In genomic region chr16:29114476-29115012, GRCh38 we compare ENCODE assay signal across 11 cellular contexts.
A peak's percentile ranks its signal among the peaks of the same experiment; 100 is the strongest.
DNase-seq lines count a peak whose midpoint lies in the region; ATAC-seq and TF ChIP-seq lines count a peak whose summit lies in the region.
"Had no signal": no experiment of that assay in that cellular context is flagged by ENCODE, and none has a peak within 500 bp of the region (broad histone marks: within the 10 kb centered on the region; RNA-seq: fewer than 3 reads in every experiment).

No MANE protein-coding gene starts in this region.

- H4K8ac ChIP-seq in mesenchymal stem cell (ENCODE audit: low read length) = peak overlapping the region; percentile 90

- H3K4me1 ChIP-seq in mesenchymal stem cell (ENCODE audit: control insufficient read depth, insufficient read depth, low read depth, low read length) (peaks cover 7% of the 10 kb centered on the region), left ventricle myocardium inferior (peaks cover 25% of the 10 kb centered on the region)

- no peak overlapping the region for H2AFZ ChIP-seq in mesenchymal stem cell (ENCODE audit: low read depth, low read length)

- H3K23ac ChIP-seq in mesenchymal stem cell (ENCODE audit: low read length in 2 of 2) = no peak overlapping the region

- peaks cover 68% of the 10 kb centered on the region for H3K4me1 Mint-ChIP-seq in activated CD4-positive, alpha-beta memory T cell treated with anti-CD3 and anti-CD28 coated beads, Interleukin-2, amount 10 ng/mL, durations not matched to agents 7 days and 5 days
- peaks cover 60% of the 10 kb centered on the region for H3K4me1 Mint-ChIP-seq in activated CD4-positive, alpha-beta memory T cell treated with anti-CD3 and anti-CD28 coated beads for 36 hours (ENCODE audit: low read depth)
- peaks cover 60% of the 10 kb centered on the region for H3K4me1 Mint-ChIP-seq in activated naive CD8-positive, alpha-beta T cell treated with anti-CD3 and anti-CD28 coated beads, Interleukin-2, amount 50 U/mL, for 24 hours
- H3K4me1 Mint-ChIP-seq in stimulated activated naive B cell treated with anti-CD40 and anti-IgM and Interleukin-4, amounts not matched to agents 10 μg/mL and 1 μg/mL and 100 μg/mL, for 72 hours = peaks cover 18 to 30% of the 10 kb centered on the region in 2 donors

- H3K27me3 ChIP-seq in mesenchymal stem cell (ENCODE audit: control insufficient read depth in 1 of 2, insufficient read depth in 1 of 2, low read length in 2 of 2) (peaks cover 0 to 6% of the 10 kb centered on the region in 2 experiments), left ventricle myocardium inferior (ENCODE audit: low read depth) (no peaks in the 10 kb centered on the region)
- H3K27me3 ChIP-seq: transverse colon had no signal

- H3K27ac ChIP-seq in mesenchymal stem cell (ENCODE audit: low read length, poor library complexity, severe bottlenecking) (no peak overlapping the region), left ventricle myocardium inferior (replicated peaks) (no peak overlapping the region)

- H2AK5ac ChIP-seq in mesenchymal stem cell (ENCODE audit: low read length, severe bottlenecking) = no peak overlapping the region

- peak overlapping the region; percentile 96 for H4K91ac ChIP-seq in mesenchymal stem cell (ENCODE audit: low read length)

- peak overlapping the region; percentile 37 to 63 for H3K18ac ChIP-seq in mesenchymal stem cell (ENCODE audit: low read depth in 1 of 2, low read length in 2 of 2)

- H3K4me3 ChIP-seq in mesenchymal stem cell (ENCODE audit: insufficient read depth in 1 of 2, low read depth in 1 of 2, low read length in 2 of 2) = no peak overlapping the region
- no peak overlapping the region for H3K4me3 ChIP-seq in left ventricle myocardium inferior
- H3K4me3 ChIP-seq: transverse colon had no signal

- peak overlapping the region; percentile 40 for H3K27ac Mint-ChIP-seq in activated CD4-positive, alpha-beta memory T cell treated with anti-CD3 and anti-CD28 coated beads, Interleukin-2, amount 10 ng/mL, durations not matched to agents 7 days and 5 days
- no peak overlapping the region for H3K27ac Mint-ChIP-seq in activated CD4-positive, alpha-beta memory T cell treated with anti-CD3 and anti-CD28 coated beads for 36 hours
- H3K27ac Mint-ChIP-seq in activated naive CD8-positive, alpha-beta T cell treated with anti-CD3 and anti-CD28 coated beads, Interleukin-2, amount 50 U/mL, for 24 hours = peak overlapping the region; percentile 83
- H3K27ac Mint-ChIP-seq in stimulated activated naive B cell treated with anti-CD40 and anti-IgM and Interleukin-4, amounts not matched to agents 10 μg/mL and 1 μg/mL and 100 μg/mL, for 72 hours = peak overlapping the region; percentile 92

- H3K9me3 ChIP-seq in mesenchymal stem cell (ENCODE audit: control insufficient read depth, low read length) = no peaks in the 10 kb centered on the region
- no peaks in the 10 kb centered on the region for H3K9me3 ChIP-seq in left ventricle myocardium inferior (replicated peaks)
- H3K9me3 ChIP-seq: transverse colon had no signal

- no peak overlapping the region for H3K4me3 Mint-ChIP-seq in activated CD4-positive, alpha-beta memory T cell treated with anti-CD3 and anti-CD28 coated beads, Interleukin-2, amount 10 ng/mL, durations not matched to agents 7 days and 5 days
- H3K4me3 Mint-ChIP-seq in activated CD4-positive, alpha-beta memory T cell treated with anti-CD3 and anti-CD28 coated beads for 36 hours = no peak overlapping the region
- no peak overlapping the region for H3K4me3 Mint-ChIP-seq in activated naive CD8-positive, alpha-beta T cell treated with anti-CD3 and anti-CD28 coated beads, Interleukin-2, amount 50 U/mL, for 24 hours
- H3K4me3 Mint-ChIP-seq in stimulated activated naive B cell treated with anti-CD40 and anti-IgM and Interleukin-4, amounts not matched to agents 10 μg/mL and 1 μg/mL and 100 μg/mL, for 72 hours = peak overlapping the region in 1 of 2 donors; percentile 36
- H3K4me3 Mint-ChIP-seq: activated T-cell treated with anti-CD3 and anti-CD28 coated beads, Interleukin-2, amount 50 U/mL, for 4 hours had no signal

- no peaks in the 10 kb centered on the region for H3K27me3 Mint-ChIP-seq in activated CD4-positive, alpha-beta memory T cell treated with anti-CD3 and anti-CD28 coated beads, Interleukin-2, amount 10 ng/mL, durations not matched to agents 7 days and 5 days
- no peaks in the 10 kb centered on the region for H3K27me3 Mint-ChIP-seq in activated CD4-positive, alpha-beta memory T cell treated with anti-CD3 and anti-CD28 coated beads for 36 hours
- H3K27me3 Mint-ChIP-seq in activated naive CD8-positive, alpha-beta T cell treated with anti-CD3 and anti-CD28 coated beads, Interleukin-2, amount 50 U/mL, for 24 hours = no peaks in the 10 kb centered on the region
- H3K27me3 Mint-ChIP-seq in stimulated activated naive B cell treated with anti-CD40 and anti-IgM and Interleukin-4, amounts not matched to agents 10 μg/mL and 1 μg/mL and 100 μg/mL, for 72 hours = no peaks in the 10 kb centered on the region

- intact Hi-C loops in activated CD4-positive, alpha-beta memory T cell treated with anti-CD3 and anti-CD28 coated beads for 36 hours (cut with micrococcal nuclease) = no loop called here
- intact Hi-C loops in left ventricle myocardium inferior (cut with micrococcal nuclease) = no loop called here

- no peak overlapping the region for H2BK15ac ChIP-seq in mesenchymal stem cell (ENCODE audit: low read depth, poor library complexity, severe bottlenecking)

- H3K36me3 ChIP-seq in mesenchymal stem cell (ENCODE audit: control insufficient read depth in 1 of 2, insufficient read depth in 2 of 2, low read depth in 1 of 2, low read length in 2 of 2) (peaks cover 0 to 9% of the 10 kb centered on the region in 2 experiments), left ventricle myocardium inferior (no peaks in the 10 kb centered on the region)
- H3K36me3 ChIP-seq: transverse colon had no signal

- WGBS in mesenchymal stem cell = 91% methylated on average over 8 of the region's 8 CpGs

- H3K36me3 Mint-ChIP-seq in activated CD4-positive, alpha-beta memory T cell treated with anti-CD3 and anti-CD28 coated beads, Interleukin-2, amount 10 ng/mL, durations not matched to agents 7 days and 5 days (ENCODE audit: low read depth) = peaks cover 60% of the 10 kb centered on the region
- H3K36me3 Mint-ChIP-seq in activated CD4-positive, alpha-beta memory T cell treated with anti-CD3 and anti-CD28 coated beads for 36 hours = peaks cover 60% of the 10 kb centered on the region
- H3K36me3 Mint-ChIP-seq in activated naive CD8-positive, alpha-beta T cell treated with anti-CD3 and anti-CD28 coated beads, Interleukin-2, amount 50 U/mL, for 24 hours (ENCODE audit: low read depth) = peaks cover 46% of the 10 kb centered on the region
- H3K36me3 Mint-ChIP-seq in stimulated activated naive B cell treated with anti-CD40 and anti-IgM and Interleukin-4, amounts not matched to agents 10 μg/mL and 1 μg/mL and 100 μg/mL, for 72 hours = peaks cover 40 to 70% of the 10 kb centered on the region in 2 donors

- CTCF ChIA-PET in activated CD4-positive, alpha-beta memory T cell treated with anti-CD3 and anti-CD28 coated beads, Interleukin-2, amount 10 ng/mL, durations not matched to agents 7 days and 5 days (lab: Charles Lee) = no interaction called here
- CTCF ChIA-PET in activated CD4-positive, alpha-beta memory T cell treated with anti-CD3 and anti-CD28 coated beads for 36 hours (lab: Charles Lee) = no interaction called here

- peak overlapping the region in 1 of 2 experiments; percentile 66 for H2BK12ac ChIP-seq in mesenchymal stem cell (ENCODE audit: low read length in 2 of 2)

- no peak for DNase-seq in activated CD4-positive, alpha-beta memory T cell treated with anti-CD3 and anti-CD28 coated beads, Interleukin-2, amount 10 ng/mL, durations not matched to agents 7 days and 5 days
- DNase-seq in activated CD4-positive, alpha-beta memory T cell treated with anti-CD3 and anti-CD28 coated beads for 36 hours = no peak
- DNase-seq in activated naive CD8-positive, alpha-beta T cell treated with anti-CD3 and anti-CD28 coated beads, Interleukin-2, amount 50 U/mL, for 24 hours = no peak
- DNase-seq in mesenchymal stem cell (no peak), left ventricle myocardium inferior (no peak)
- DNase-seq in stimulated activated naive B cell treated with anti-CD40 and anti-IgM and Interleukin-4, amounts not matched to agents 10 μg/mL and 1 μg/mL and 100 μg/mL, for 72 hours = no peak
- DNase-seq: activated T-cell treated with anti-CD3 and anti-CD28 coated beads, Interleukin-2, amount 50 U/mL, for 4 hours; NCI-H1048 had no signal

- peak overlapping the region; percentile 37 for H2BK120ac ChIP-seq in mesenchymal stem cell (ENCODE audit: low read depth, low read length)

- H2BK5ac ChIP-seq in mesenchymal stem cell (ENCODE audit: low read depth, low read length, poor library complexity, severe bottlenecking) = no peak overlapping the region

- ATAC-seq in activated naive CD8-positive, alpha-beta T cell treated with anti-CD3 and anti-CD28 coated beads, Interleukin-2, amount 50 U/mL, for 24 hours = no peak
- no peak for ATAC-seq in stimulated activated naive B cell treated with anti-CD40 and anti-IgM and Interleukin-4, amounts not matched to agents 10 μg/mL and 1 μg/mL and 100 μg/mL, for 72 hours (replicated peaks)
- ATAC-seq in HG02588 (IDR thresholded peaks at IDR 0.05; ENCODE audit: unreplicated experiment) = no peak
- no peak for ATAC-seq in HG02840 (IDR thresholded peaks at IDR 0.05; ENCODE audit: low FRiP score, unreplicated experiment)

- no peak overlapping the region for H3K14ac ChIP-seq in mesenchymal stem cell (ENCODE audit: low read length in 2 of 2)

- H3K9ac ChIP-seq in mesenchymal stem cell (ENCODE audit: low read length) = peak overlapping the region; percentile 83

- peak overlapping the region in 1 of 2 experiments; percentile 80 for H3K4ac ChIP-seq in mesenchymal stem cell (ENCODE audit: low read depth in 1 of 2, low read length in 2 of 2)

- H3K4me2 ChIP-seq in mesenchymal stem cell (ENCODE audit: low read length, poor library complexity, severe bottlenecking) = no peak overlapping the region

- POLR2A ChIA-PET in activated CD4-positive, alpha-beta memory T cell treated with anti-CD3 and anti-CD28 coated beads, Interleukin-2, amount 10 ng/mL, durations not matched to agents 7 days and 5 days (lab: Charles Lee) = no interaction called here
- POLR2A ChIA-PET in activated CD4-positive, alpha-beta memory T cell treated with anti-CD3 and anti-CD28 coated beads for 36 hours (lab: Charles Lee) = no interaction called here

- TF ChIP-seq CTCF in left ventricle myocardium inferior (IDR thresholded peaks at IDR 0.05; ENCODE audit: borderline replicate concordance) = no peak

- no peaks in the 10 kb centered on the region for H3K9me3 Mint-ChIP-seq in activated CD4-positive, alpha-beta memory T cell treated with anti-CD3 and anti-CD28 coated beads, Interleukin-2, amount 10 ng/mL, durations not matched to agents 7 days and 5 days
- H3K9me3 Mint-ChIP-seq in activated CD4-positive, alpha-beta memory T cell treated with anti-CD3 and anti-CD28 coated beads for 36 hours = no peaks in the 10 kb centered on the region
- no peaks in the 10 kb centered on the region for H3K9me3 Mint-ChIP-seq in activated naive CD8-positive, alpha-beta T cell treated with anti-CD3 and anti-CD28 coated beads, Interleukin-2, amount 50 U/mL, for 24 hours
- H3K9me3 Mint-ChIP-seq in stimulated activated naive B cell treated with anti-CD40 and anti-IgM and Interleukin-4, amounts not matched to agents 10 μg/mL and 1 μg/mL and 100 μg/mL, for 72 hours = no peaks in the 10 kb centered on the region
- H3K9me3 Mint-ChIP-seq: activated T-cell treated with anti-CD3 and anti-CD28 coated beads, Interleukin-2, amount 50 U/mL, for 4 hours had no signal

- H3K79me1 ChIP-seq in mesenchymal stem cell (replicated peaks; ENCODE audit: low read length, poor library complexity, severe bottlenecking) = no peaks in the 10 kb centered on the region
